In the genomic region with DNA sequence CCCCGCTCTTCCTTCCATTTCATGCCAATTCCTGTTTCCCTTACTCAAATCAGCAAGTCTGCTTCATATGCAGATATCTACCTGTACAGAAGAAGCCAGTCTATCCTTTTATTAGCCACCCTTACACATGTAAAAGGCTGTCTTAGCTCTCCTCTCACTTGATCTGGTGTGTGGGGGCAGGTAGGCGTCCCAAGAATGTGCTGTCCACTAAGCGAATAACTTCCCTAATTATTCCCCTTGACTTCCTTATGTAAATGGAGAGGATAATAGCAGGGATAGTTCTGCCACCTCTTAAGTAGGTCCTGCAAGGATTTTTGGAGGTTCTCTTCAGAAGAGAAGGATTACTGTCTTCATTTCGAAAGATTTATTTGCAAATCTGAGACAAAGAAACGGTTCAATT, we compare ENCODE assay signal across 40 cellular contexts.
"Had no signal": no experiment of that assay in that cellular context is flagged by ENCODE, and none has a peak within 500 bp of the region (broad histone marks: within the 10 kb centered on the region; RNA-seq: fewer than 3 reads in every experiment).

No MANE protein-coding gene starts in this region.

- H3K4me1 Mint-ChIP-seq: activated CD4-positive, alpha-beta memory T cell treated with anti-CD3 and anti-CD28 coated beads, Interleukin-2, amount 10 ng/mL, durations not matched to agents 7 days and 5 days; activated CD4-positive, alpha-beta T cell treated with anti-CD3 and anti-CD28 coated beads for 36 hours; activated CD4-positive, alpha-beta T cell treated with anti-CD3 and anti-CD28 coated beads, Interleukin-2, amount 10 ng/mL, durations not matched to agents 7 days and 5 days; activated CD8-positive, alpha-beta memory T cell treated with anti-CD3 and anti-CD28 coated beads, Interleukin-2, amount 10 ng/mL, durations not matched to agents 7 days and 5 days; activated naive CD4-positive, alpha-beta T cell treated with anti-CD3 and anti-CD28 coated beads, Interleukin-2, amount 10 ng/mL, durations not matched to agents 7 days and 5 days; activated naive CD8-positive, alpha-beta T cell treated with anti-CD3 and anti-CD28 coated beads, Interleukin-2, amount 10 ng/mL, durations not matched to agents 7 days and 5 days; activated naive CD8-positive, alpha-beta T cell treated with anti-CD3 and anti-CD28 coated beads, Interleukin-2, amount 50 U/mL, for 24 hours; central memory CD8-positive, alpha-beta T cell had no signal

- H3K36me3 Mint-ChIP-seq: activated CD8-positive, alpha-beta memory T cell treated with anti-CD3 and anti-CD28 coated beads, Interleukin-2, amount 10 ng/mL, durations not matched to agents 7 days and 5 days; activated naive CD4-positive, alpha-beta T cell treated with anti-CD3 and anti-CD28 coated beads, Interleukin-2, amount 10 ng/mL, durations not matched to agents 7 days and 5 days; activated naive CD8-positive, alpha-beta T cell treated with anti-CD3 and anti-CD28 coated beads, Interleukin-2, amount 10 ng/mL, durations not matched to agents 7 days and 5 days; brain; WTC11 had no signal

- H3K9me3 ChIP-seq: ascending aorta had no signal

- H3K4me1 ChIP-seq: ascending aorta had no signal

- H3K27me3 Mint-ChIP-seq: activated CD4-positive, alpha-beta memory T cell treated with anti-CD3 and anti-CD28 coated beads, Interleukin-2, amount 10 ng/mL, durations not matched to agents 7 days and 5 days; activated CD4-positive, alpha-beta T cell treated with anti-CD3 and anti-CD28 coated beads for 36 hours; activated CD4-positive, alpha-beta T cell treated with anti-CD3 and anti-CD28 coated beads, Interleukin-2, amount 10 ng/mL, durations not matched to agents 7 days and 5 days; activated CD8-positive, alpha-beta memory T cell treated with anti-CD3 and anti-CD28 coated beads, Interleukin-2, amount 10 ng/mL, durations not matched to agents 7 days and 5 days; activated naive CD4-positive, alpha-beta T cell treated with anti-CD3 and anti-CD28 coated beads, Interleukin-2, amount 10 ng/mL, durations not matched to agents 7 days and 5 days; activated naive CD4-positive, alpha-beta T cell treated with anti-CD3 and anti-CD28 coated beads, Interleukin-2, amount 50 U/mL, for 24 hours; activated naive CD8-positive, alpha-beta T cell; activated naive CD8-positive, alpha-beta T cell treated with anti-CD3 and anti-CD28 coated beads, Interleukin-2, amount 10 ng/mL, durations not matched to agents 7 days and 5 days; activated naive CD8-positive, alpha-beta T cell treated with anti-CD3 and anti-CD28 coated beads, Interleukin-2, amount 50 U/mL, for 24 hours; activated T-cell treated with anti-CD3 and anti-CD28 coated beads, Interleukin-2, amount 50 U/mL, for 24 hours; brain had no signal

- H3K36me3 ChIP-seq: ascending aorta, cardiac muscle cell, WERI-Rb-1 had no signal

- H3K27me3 ChIP-seq: ascending aorta, cardiac muscle cell had no signal

- H3K4me3 ChIP-seq: ascending aorta, cardiac muscle cell had no signal

- FAIRE-seq: bronchial epithelial cell, TTC549 had no signal

- H3K4me3 Mint-ChIP-seq: activated CD4-positive, alpha-beta memory T cell treated with anti-CD3 and anti-CD28 coated beads, Interleukin-2, amount 10 ng/mL, durations not matched to agents 7 days and 5 days; activated CD4-positive, alpha-beta T cell treated with anti-CD3 and anti-CD28 coated beads for 36 hours; activated CD4-positive, alpha-beta T cell treated with anti-CD3 and anti-CD28 coated beads, Interleukin-2, amount 10 ng/mL, durations not matched to agents 7 days and 5 days; activated CD8-positive, alpha-beta memory T cell treated with anti-CD3 and anti-CD28 coated beads, Interleukin-2, amount 10 ng/mL, durations not matched to agents 7 days and 5 days; activated CD8-positive, alpha-beta T cell treated with anti-CD3 and anti-CD28 coated beads, Interleukin-2, amount 10 ng/mL, durations not matched to agents 7 days and 5 days; activated naive CD4-positive, alpha-beta T cell treated with anti-CD3 and anti-CD28 coated beads, Interleukin-2, amount 10 ng/mL, durations not matched to agents 7 days and 5 days; activated naive CD4-positive, alpha-beta T cell treated with anti-CD3 and anti-CD28 coated beads, Interleukin-2, amount 50 U/mL, for 24 hours; activated naive CD8-positive, alpha-beta T cell; activated naive CD8-positive, alpha-beta T cell treated with anti-CD3 and anti-CD28 coated beads, Interleukin-2, amount 10 ng/mL, durations not matched to agents 7 days and 5 days; activated naive CD8-positive, alpha-beta T cell treated with anti-CD3 and anti-CD28 coated beads, Interleukin-2, amount 50 U/mL, for 24 hours; activated T-cell treated with anti-CD3 and anti-CD28 coated beads, Interleukin-2, amount 50 U/mL, for 24 hours; brain; central memory CD8-positive, alpha-beta T cell; T-helper 1 cell treated with Interleukin-12 subunit alpha and Interleukin-12 subunit beta and Interleukin-4 antibody, amounts not matched to agents 30 μg/mL and 1 μg/mL, for 36 hours; T-helper 2 cell treated with Interferon-gamma antibody and Interleukin-4, amounts not matched to agents 5 μg/mL and 100 μg/mL, for 36 hours; WTC11 had no signal

- DNase-seq: activated CD4-positive, alpha-beta memory T cell treated with anti-CD3 and anti-CD28 coated beads, Interleukin-2, amount 10 ng/mL, durations not matched to agents 7 days and 5 days; activated CD4-positive, alpha-beta T cell treated with anti-CD3 and anti-CD28 coated beads for 1 hour; activated CD4-positive, alpha-beta T cell treated with anti-CD3 and anti-CD28 coated beads for 36 hours; activated CD4-positive, alpha-beta T cell treated with anti-CD3 and anti-CD28 coated beads for 48 hours; activated CD4-positive, alpha-beta T cell treated with anti-CD3 and anti-CD28 coated beads, Interleukin-2, amount 10 ng/mL, durations not matched to agents 7 days and 5 days; activated CD4-positive, alpha-beta T cell treated with anti-CD3 and anti-CD28 coated beads, Interleukin-2, amount 50 U/mL, for 48 hours; activated CD4-positive, CD25-positive, alpha-beta regulatory T cell; activated CD8-positive, alpha-beta memory T cell treated with anti-CD3 and anti-CD28 coated beads for 24 hours; activated CD8-positive, alpha-beta memory T cell treated with anti-CD3 and anti-CD28 coated beads, Interleukin-2, amount 10 ng/mL, durations not matched to agents 7 days and 5 days; activated CD8-positive, alpha-beta memory T cell treated with anti-CD3 and anti-CD28 coated beads, Interleukin-2, amount 50 U/mL, for 48 hours; activated CD8-positive, alpha-beta T cell treated with anti-CD3 and anti-CD28 coated beads, Interleukin-2, amount 10 ng/mL, durations not matched to agents 7 days and 5 days; activated effector memory CD4-positive, alpha-beta T cell treated with Interleukin-2 at 50 U/mL for 16 hours; activated gamma-delta T cell; activated naive CD4-positive, alpha-beta T cell treated with anti-CD3 and anti-CD28 coated beads, Interleukin-2, amount 10 ng/mL, durations not matched to agents 7 days and 5 days; activated naive CD4-positive, alpha-beta T cell treated with Interleukin-2 at 50 U/mL for 16 hours; activated naive CD8-positive, alpha-beta T cell treated with anti-CD3 and anti-CD28 coated beads, Interleukin-2, amount 10 ng/mL, durations not matched to agents 7 days and 5 days; activated naive CD8-positive, alpha-beta T cell treated with anti-CD3 and anti-CD28 coated beads, Interleukin-2, amount 50 U/mL, for 24 hours; activated T-cell treated with anti-CD3 and anti-CD28 coated beads, Interleukin-2, amount 50 U/mL, for 24 hours; activated T-cell treated with anti-CD3 and anti-CD28 coated beads, Interleukin-2, amount 50 U/mL, for 48 hours; amygdala; anterior cingulate cortex; caudate nucleus; cerebellar nuclear complex; T-helper 1 cell; T-helper 2 cell; T-helper 9 cell; WERI-Rb-1 had no signal

- H3K27ac ChIP-seq: ascending aorta, cardiac muscle cell had no signal

- ATAC-seq: activated CD4-positive, alpha-beta T cell treated with anti-CD3 and anti-CD28 coated beads for 36 hours; activated CD4-positive, CD25-positive, alpha-beta regulatory T cell treated with anti-CD3 and anti-CD28 coated beads, Interleukin-2, amount 50 U/mL, for 24 hours; activated CD8-positive, alpha-beta memory T cell treated with anti-CD3 and anti-CD28 coated beads, Interleukin-2, amount 10 ng/mL, durations not matched to agents 7 days and 5 days; activated CD8-positive, alpha-beta T cell treated with anti-CD3 and anti-CD28 coated beads, Interleukin-2, amount 10 ng/mL, durations not matched to agents 7 days and 5 days; activated naive CD8-positive, alpha-beta T cell treated with anti-CD3 and anti-CD28 coated beads, Interleukin-2, amount 50 U/mL, for 24 hours had no signal

- H3K27ac Mint-ChIP-seq: activated CD4-positive, alpha-beta memory T cell treated with anti-CD3 and anti-CD28 coated beads, Interleukin-2, amount 10 ng/mL, durations not matched to agents 7 days and 5 days; activated CD4-positive, alpha-beta T cell treated with anti-CD3 and anti-CD28 coated beads for 36 hours; activated CD4-positive, alpha-beta T cell treated with anti-CD3 and anti-CD28 coated beads, Interleukin-2, amount 10 ng/mL, durations not matched to agents 7 days and 5 days; activated CD8-positive, alpha-beta memory T cell treated with anti-CD3 and anti-CD28 coated beads, Interleukin-2, amount 10 ng/mL, durations not matched to agents 7 days and 5 days; activated CD8-positive, alpha-beta T cell treated with anti-CD3 and anti-CD28 coated beads, Interleukin-2, amount 10 ng/mL, durations not matched to agents 7 days and 5 days; activated naive CD4-positive, alpha-beta T cell treated with anti-CD3 and anti-CD28 coated beads, Interleukin-2, amount 10 ng/mL, durations not matched to agents 7 days and 5 days; activated naive CD8-positive, alpha-beta T cell; activated naive CD8-positive, alpha-beta T cell treated with anti-CD3 and anti-CD28 coated beads, Interleukin-2, amount 10 ng/mL, durations not matched to agents 7 days and 5 days; activated naive CD8-positive, alpha-beta T cell treated with anti-CD3 and anti-CD28 coated beads, Interleukin-2, amount 50 U/mL, for 24 hours; activated T-cell treated with anti-CD3 and anti-CD28 coated beads, Interleukin-2, amount 50 U/mL, for 24 hours; activated T-helper 2 cell treated with anti-CD3 and anti-CD28 coated beads, Interferon-gamma antibody, Interleukin-2, Interleukin-4, amounts not matched to agents 10 μg/mL and 5 μg/mL and 100 μg/mL, durations not matched to agents 14 hours and 24 hours and 36 hours; T-helper 1 cell treated with Interleukin-12 subunit alpha and Interleukin-12 subunit beta and Interleukin-4 antibody, amounts not matched to agents 30 μg/mL and 1 μg/mL, for 36 hours; T-helper 2 cell treated with Interferon-gamma antibody and Interleukin-4, amounts not matched to agents 5 μg/mL and 100 μg/mL, for 36 hours; WTC11 had no signal

- H3K9me3 Mint-ChIP-seq: activated CD4-positive, alpha-beta memory T cell treated with anti-CD3 and anti-CD28 coated beads, Interleukin-2, amount 10 ng/mL, durations not matched to agents 7 days and 5 days; activated CD4-positive, alpha-beta T cell treated with anti-CD3 and anti-CD28 coated beads, Interleukin-2, amount 10 ng/mL, durations not matched to agents 7 days and 5 days; activated naive CD4-positive, alpha-beta T cell treated with anti-CD3 and anti-CD28 coated beads, Interleukin-2, amount 10 ng/mL, durations not matched to agents 7 days and 5 days; activated naive CD4-positive, alpha-beta T cell treated with anti-CD3 and anti-CD28 coated beads, Interleukin-2, amount 50 U/mL, for 24 hours; activated naive CD8-positive, alpha-beta T cell treated with anti-CD3 and anti-CD28 coated beads, Interleukin-2, amount 10 ng/mL, durations not matched to agents 7 days and 5 days; activated naive CD8-positive, alpha-beta T cell treated with anti-CD3 and anti-CD28 coated beads, Interleukin-2, amount 50 U/mL, for 24 hours; activated T-cell treated with anti-CD3 and anti-CD28 coated beads, Interleukin-2, amount 50 U/mL, for 24 hours; activated T-helper 2 cell treated with anti-CD3 and anti-CD28 coated beads, Interferon-gamma antibody, Interleukin-2, Interleukin-4, amounts not matched to agents 10 μg/mL and 5 μg/mL and 100 μg/mL, durations not matched to agents 14 hours and 24 hours and 36 hours; brain; central memory CD8-positive, alpha-beta T cell; T-helper 1 cell treated with Interleukin-12 subunit alpha and Interleukin-12 subunit beta and Interleukin-4 antibody, amounts not matched to agents 30 μg/mL and 1 μg/mL, for 36 hours; T-helper 2 cell treated with Interferon-gamma antibody and Interleukin-4, amounts not matched to agents 5 μg/mL and 100 μg/mL, for 36 hours; WTC11 had no signal
